Comparison of ENCODE assay signal across 18 cellular contexts in the genomic region with DNA sequence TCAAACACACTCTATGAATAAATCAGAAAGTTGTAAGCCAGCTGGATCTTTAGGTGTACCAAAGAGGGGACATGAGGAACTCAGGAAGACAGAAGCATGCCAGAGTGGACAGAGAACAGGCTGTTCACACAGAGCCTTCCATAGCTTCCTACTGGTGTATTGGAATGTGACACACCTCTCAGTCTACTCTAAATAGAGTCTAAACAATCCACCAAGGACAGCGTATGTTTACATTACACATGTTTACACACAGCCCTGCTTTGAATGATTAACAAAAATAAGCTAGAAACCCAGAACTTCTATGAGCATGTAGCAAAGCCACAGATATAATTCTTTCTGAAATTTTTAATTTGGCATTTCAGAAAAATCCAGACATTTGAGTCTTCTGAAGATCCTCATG.
"Had no signal": no experiment of that assay in that cellular context is flagged by ENCODE, and none has a peak within 500 bp of the region (broad histone marks: within the 10 kb centered on the region; RNA-seq: fewer than 3 reads in every experiment).

No MANE protein-coding gene starts in this region.

- H3K27ac ChIP-seq: esophagus muscularis mucosa, gastroesophageal sphincter, heart left ventricle, neural progenitor cell, ovary, spleen had no signal

- H3K4me3 Mint-ChIP-seq: activated naive CD8-positive, alpha-beta T cell treated with anti-CD3 and anti-CD28 coated beads for 36 hours; immature natural killer cell; neural progenitor cell had no signal

- H3K4me1 Mint-ChIP-seq: activated naive CD8-positive, alpha-beta T cell treated with anti-CD3 and anti-CD28 coated beads for 36 hours; immature natural killer cell; naive B cell; neural progenitor cell had no signal

- ATAC-seq: gastroesophageal sphincter had no signal

- DNase-seq: activated CD4-positive, alpha-beta T cell treated with anti-CD3 and anti-CD28 coated beads, Interleukin-2, amount 50 U/mL, for 48 hours; activated naive CD4-positive, alpha-beta T cell; activated naive CD8-positive, alpha-beta T cell treated with anti-CD3 and anti-CD28 coated beads for 36 hours; activated T-cell treated with anti-CD3 and anti-CD28 coated beads for 4 hours; amniotic stem cell; effector CD4-positive, alpha-beta T cell; heart left ventricle; immature natural killer cell; kidney glomerular epithelial cell; naive B cell; ovary; spleen; stimulated activated CD8-positive, alpha-beta memory T cell treated with anti-CD3 and anti-CD28 coated beads, Interleukin-4, amount 100 ng/mL, for 48 hours; stimulated activated naive CD4-positive, alpha-beta T cell had no signal

- H3K4me1 ChIP-seq: esophagus muscularis mucosa, gastroesophageal sphincter, neural progenitor cell, spleen had no signal

- H3K9me3 Mint-ChIP-seq: neural progenitor cell had no signal

- H3K36me3 ChIP-seq: esophagus muscularis mucosa, gastroesophageal sphincter, heart left ventricle, neural progenitor cell, ovary, spleen had no signal

- H3K9me3 ChIP-seq: esophagus muscularis mucosa, gastroesophageal sphincter, heart left ventricle, ovary had no signal

- H3K27me3 ChIP-seq: esophagus muscularis mucosa, gastroesophageal sphincter, heart left ventricle, neural progenitor cell, ovary, spleen had no signal

- H3K36me3 Mint-ChIP-seq: activated naive CD8-positive, alpha-beta T cell treated with anti-CD3 and anti-CD28 coated beads for 36 hours; immature natural killer cell; naive B cell; neural progenitor cell had no signal

- H3K27ac Mint-ChIP-seq: activated naive CD8-positive, alpha-beta T cell treated with anti-CD3 and anti-CD28 coated beads for 36 hours; immature natural killer cell; naive B cell; neural progenitor cell had no signal

- H3K27me3 Mint-ChIP-seq: activated naive CD8-positive, alpha-beta T cell treated with anti-CD3 and anti-CD28 coated beads for 36 hours; naive B cell had no signal

- H3K4me3 ChIP-seq: esophagus muscularis mucosa, gastroesophageal sphincter, heart left ventricle, lung, neural progenitor cell, ovary, spleen had no signal
